ENCODE assay signal across 1 cellular context in the genomic region with DNA sequence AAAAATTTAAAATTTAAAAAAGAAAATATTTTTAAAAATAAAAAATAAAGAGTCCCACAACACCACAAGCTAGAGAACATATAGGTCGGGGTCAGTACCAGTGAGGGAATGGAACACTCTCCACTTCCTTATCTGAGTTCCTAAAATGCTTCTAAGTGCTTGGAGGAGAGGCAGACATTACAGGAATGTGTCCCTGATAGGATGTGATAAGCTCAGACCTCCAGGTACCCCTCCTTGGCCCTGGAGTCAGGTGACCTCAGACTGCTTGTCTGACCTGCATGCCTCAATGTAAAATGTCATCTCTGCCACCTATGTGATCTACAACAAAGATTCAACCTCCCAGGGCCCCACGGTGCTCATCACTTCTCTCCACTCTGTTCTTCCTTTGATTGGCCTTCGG.
TF ChIP-seq lines count a peak whose summit lies in the region.

No MANE protein-coding gene starts in this region.

TF ChIP-seq in WTC11, 78 proteins besides CTCF, POLR2A, EP300 and RAD21 (continued from another document):
- TF ChIP-seq, protein P1, sequence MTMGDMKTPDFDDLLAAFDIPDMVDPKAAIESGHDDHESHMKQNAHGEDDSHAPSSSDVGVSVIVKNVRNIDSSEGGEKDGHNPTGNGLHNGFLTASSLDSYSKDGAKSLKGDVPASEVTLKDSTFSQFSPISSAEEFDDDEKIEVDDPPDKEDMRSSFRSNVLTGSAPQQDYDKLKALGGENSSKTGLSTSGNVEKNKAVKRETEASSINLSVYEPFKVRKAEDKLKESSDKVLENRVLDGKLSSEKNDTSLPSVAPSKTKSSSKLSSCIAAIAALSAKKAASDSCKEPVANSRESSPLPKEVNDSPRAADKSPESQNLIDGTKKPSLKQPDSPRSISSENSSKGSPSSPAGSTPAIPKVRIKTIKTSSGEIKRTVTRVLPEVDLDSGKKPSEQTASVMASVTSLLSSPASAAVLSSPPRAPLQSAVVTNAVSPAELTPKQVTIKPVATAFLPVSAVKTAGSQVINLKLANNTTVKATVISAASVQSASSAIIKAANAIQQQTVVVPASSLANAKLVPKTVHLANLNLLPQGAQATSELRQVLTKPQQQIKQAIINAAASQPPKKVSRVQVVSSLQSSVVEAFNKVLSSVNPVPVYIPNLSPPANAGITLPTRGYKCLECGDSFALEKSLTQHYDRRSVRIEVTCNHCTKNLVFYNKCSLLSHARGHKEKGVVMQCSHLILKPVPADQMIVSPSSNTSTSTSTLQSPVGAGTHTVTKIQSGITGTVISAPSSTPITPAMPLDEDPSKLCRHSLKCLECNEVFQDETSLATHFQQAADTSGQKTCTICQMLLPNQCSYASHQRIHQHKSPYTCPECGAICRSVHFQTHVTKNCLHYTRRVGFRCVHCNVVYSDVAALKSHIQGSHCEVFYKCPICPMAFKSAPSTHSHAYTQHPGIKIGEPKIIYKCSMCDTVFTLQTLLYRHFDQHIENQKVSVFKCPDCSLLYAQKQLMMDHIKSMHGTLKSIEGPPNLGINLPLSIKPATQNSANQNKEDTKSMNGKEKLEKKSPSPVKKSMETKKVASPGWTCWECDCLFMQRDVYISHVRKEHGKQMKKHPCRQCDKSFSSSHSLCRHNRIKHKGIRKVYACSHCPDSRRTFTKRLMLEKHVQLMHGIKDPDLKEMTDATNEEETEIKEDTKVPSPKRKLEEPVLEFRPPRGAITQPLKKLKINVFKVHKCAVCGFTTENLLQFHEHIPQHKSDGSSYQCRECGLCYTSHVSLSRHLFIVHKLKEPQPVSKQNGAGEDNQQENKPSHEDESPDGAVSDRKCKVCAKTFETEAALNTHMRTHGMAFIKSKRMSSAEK (CRISPR knock-in tag; IDR thresholded peaks at IDR 0.05; ENCODE audit: borderline replicate concordance): no peak
- TF ChIP-seq GABPB1 (CRISPR knock-in tag; IDR thresholded peaks at IDR 0.05) (no peak), FOXP1 (CRISPR knock-in tag; IDR thresholded peaks at IDR 0.05; ENCODE audit: borderline replicate concordance) (no peak)
- TF ChIP-seq, protein P2, sequence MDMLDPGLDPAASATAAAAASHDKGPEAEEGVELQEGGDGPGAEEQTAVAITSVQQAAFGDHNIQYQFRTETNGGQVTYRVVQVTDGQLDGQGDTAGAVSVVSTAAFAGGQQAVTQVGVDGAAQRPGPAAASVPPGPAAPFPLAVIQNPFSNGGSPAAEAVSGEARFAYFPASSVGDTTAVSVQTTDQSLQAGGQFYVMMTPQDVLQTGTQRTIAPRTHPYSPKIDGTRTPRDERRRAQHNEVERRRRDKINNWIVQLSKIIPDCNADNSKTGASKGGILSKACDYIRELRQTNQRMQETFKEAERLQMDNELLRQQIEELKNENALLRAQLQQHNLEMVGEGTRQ (CRISPR knock-in tag; IDR thresholded peaks at IDR 0.05): peak; percentile 35; the same call in 1 of the 2 replicates
- TF ChIP-seq, protein P3, sequence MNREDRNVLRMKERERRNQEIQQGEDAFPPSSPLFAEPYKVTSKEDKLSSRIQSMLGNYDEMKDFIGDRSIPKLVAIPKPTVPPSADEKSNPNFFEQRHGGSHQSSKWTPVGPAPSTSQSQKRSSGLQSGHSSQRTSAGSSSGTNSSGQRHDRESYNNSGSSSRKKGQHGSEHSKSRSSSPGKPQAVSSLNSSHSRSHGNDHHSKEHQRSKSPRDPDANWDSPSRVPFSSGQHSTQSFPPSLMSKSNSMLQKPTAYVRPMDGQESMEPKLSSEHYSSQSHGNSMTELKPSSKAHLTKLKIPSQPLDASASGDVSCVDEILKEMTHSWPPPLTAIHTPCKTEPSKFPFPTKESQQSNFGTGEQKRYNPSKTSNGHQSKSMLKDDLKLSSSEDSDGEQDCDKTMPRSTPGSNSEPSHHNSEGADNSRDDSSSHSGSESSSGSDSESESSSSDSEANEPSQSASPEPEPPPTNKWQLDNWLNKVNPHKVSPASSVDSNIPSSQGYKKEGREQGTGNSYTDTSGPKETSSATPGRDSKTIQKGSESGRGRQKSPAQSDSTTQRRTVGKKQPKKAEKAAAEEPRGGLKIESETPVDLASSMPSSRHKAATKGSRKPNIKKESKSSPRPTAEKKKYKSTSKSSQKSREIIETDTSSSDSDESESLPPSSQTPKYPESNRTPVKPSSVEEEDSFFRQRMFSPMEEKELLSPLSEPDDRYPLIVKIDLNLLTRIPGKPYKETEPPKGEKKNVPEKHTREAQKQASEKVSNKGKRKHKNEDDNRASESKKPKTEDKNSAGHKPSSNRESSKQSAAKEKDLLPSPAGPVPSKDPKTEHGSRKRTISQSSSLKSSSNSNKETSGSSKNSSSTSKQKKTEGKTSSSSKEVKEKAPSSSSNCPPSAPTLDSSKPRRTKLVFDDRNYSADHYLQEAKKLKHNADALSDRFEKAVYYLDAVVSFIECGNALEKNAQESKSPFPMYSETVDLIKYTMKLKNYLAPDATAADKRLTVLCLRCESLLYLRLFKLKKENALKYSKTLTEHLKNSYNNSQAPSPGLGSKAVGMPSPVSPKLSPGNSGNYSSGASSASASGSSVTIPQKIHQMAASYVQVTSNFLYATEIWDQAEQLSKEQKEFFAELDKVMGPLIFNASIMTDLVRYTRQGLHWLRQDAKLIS (CRISPR knock-in tag; IDR thresholded peaks at IDR 0.05; ENCODE audit: borderline replicate concordance): no peak
